In genomic region chr17:50372708-50373556, GRCh38 we compare ENCODE assay signal across 8 cellular contexts. TPM values are rescaled to one million over a fixed set of nuclear protein-coding genes. Genes with fewer than 3 reads are reported as not detected.
DNase-seq lines count a peak whose midpoint lies in the region; ATAC-seq and TF ChIP-seq lines count a peak whose summit lies in the region.

EME1 (plus strand) TSS chr17:50373229; CDS start chr17:50375209, 1,980 bp downstream.
MRPL27 (minus strand) TSS chr17:50373184; CDS start chr17:50373170, 14 bp downstream.

- TF ChIP-seq CTCF in AG09319 (IDR thresholded peaks at IDR 0.05; ENCODE audit: low read depth, low read length) (no peak), choroid plexus epithelial cell (conservative IDR thresholded peaks at IDR 0.05; ENCODE audit: low read depth, low read length) (no peak)

- DNase-seq in AG09319 (ENCODE audit: extremely low read depth, low read depth) (peak; percentile 47), NCI-H460 (ENCODE audit: extremely low read depth, low read depth) (peak; percentile 86), choroid plexus epithelial cell (ENCODE audit: low read depth) (peak; percentile 86)
- DNase-seq in activated CD4-positive, alpha-beta T cell treated with anti-CD3 and anti-CD28 coated beads for 24 hours (ENCODE audit: low read depth in 2 of 2), result peak; percentile 69 to 73
- peak; percentile 72 to 76 for DNase-seq in stimulated activated CD4-positive, alpha-beta T cell treated with anti-CD3 and anti-CD28 coated beads, Interleukin-1b, Interleukin-23, amount 100 ng/mL, for 4 hours (ENCODE audit: low read depth in 2 of 2)

- H3K4me3 ChIP-seq in choroid plexus epithelial cell (ENCODE audit: low read depth, low read length), result peak within 1 kb of the TSS; percentile 100

- peak; percentile 92 for ATAC-seq in GM19035 (IDR thresholded peaks at IDR 0.05; ENCODE audit: unreplicated experiment)
- ATAC-seq in HG03354 (IDR thresholded peaks at IDR 0.05; ENCODE audit: poor library complexity, severe bottlenecking, unreplicated experiment), result peak; percentile 90

- H3K27me3 ChIP-seq in layer of hippocampus (ENCODE audit: control insufficient read depth, insufficient read depth, low read length), result no peaks in the 10 kb centered on the region

- peak within 1 kb of the TSS; percentile 97 for H3K27ac ChIP-seq in layer of hippocampus (ENCODE audit: low read depth, low read length)

RNA-seq across cellular contexts. Expression of gene EME1, which starts in this region (rescaled TPM):
- total RNA-seq in NCI-H460 (2014; rRNA removed; shearing (Covaris generic)), result 8.4 and 14.1 TPM in 2 replicates
- 96.3 and 97.8 TPM in 2 replicates for polyA plus RNA-seq in NCI-H460 (2014; cell fraction: nucleus; rRNA removed)

RNA-seq across cellular contexts. Expression of gene MRPL27, which starts in this region (rescaled TPM):
- 61.6 and 66.7 TPM in 2 replicates for total RNA-seq in NCI-H460 (2014; rRNA removed; shearing (Covaris generic))
- polyA plus RNA-seq in NCI-H460 (2014; cell fraction: nucleus; rRNA removed), result 44.2 and 73.7 TPM in 2 replicates

Comparison
In these comparisons a context has a peak if more than half of its experiments do, and no peak if none do; other contexts are left out.
1. Peak in every context shown above with its lines: DNase-seq, ATAC-seq, H3K4me3 ChIP-seq and H3K27ac ChIP-seq.